ENCODE assay signal across 1 cellular context in genomic region chr12:46585854-46586621, GRCh38.
TF ChIP-seq lines count a peak whose summit lies in the region.

No MANE protein-coding gene starts in this region.

TF ChIP-seq in K562, 482 proteins besides CTCF, POLR2A, EP300 and RAD21 (continued from another document):
- TF ChIP-seq FOXO4 (CRISPR knock-in tag; IDR thresholded peaks at IDR 0.05) (no peak), FOXK1 (CRISPR knock-in tag; IDR thresholded peaks at IDR 0.05; ENCODE audit: borderline replicate concordance) (peak; percentile 98; the same call in 1 of the 2 replicates), E2F6 (IDR thresholded peaks at IDR 0.05; ENCODE audit: borderline replicate concordance in 1 of 2, extremely low read depth in 1 of 2, insufficient read depth in 1 of 2, insufficient read length in 1 of 2, low read depth in 1 of 2, low read length in 1 of 2, poor library complexity in 1 of 2, severe bottlenecking in 1 of 2) (no peak), ZNF184 (CRISPR knock-in tag; IDR thresholded peaks at IDR 0.05) (no peak), FOXJ2 (tag; IDR thresholded peaks at IDR 0.05) (peak; percentile 68; the same call in 1 of the 2 replicates), RUNX1 (IDR thresholded peaks at IDR 0.05; ENCODE audit: low read depth) (0 out of 2 replicates have a peak, but pooled peaks have one; percentile 21), CREM (IDR thresholded peaks at IDR 0.05; ENCODE audit: low read depth) (peak; percentile 54; the same call in 1 of the 2 replicates), ZNF561 (CRISPR knock-in tag; conservative IDR thresholded peaks at IDR 0.05) (no peak), BDP1 (IDR thresholded peaks at IDR 0.05; ENCODE audit: insufficient read depth, insufficient read length) (no peak), ZNF766 (CRISPR knock-in tag; conservative IDR thresholded peaks at IDR 0.05) (peak; percentile 70; the same call in 1 of the 2 replicates), RCOR1 (IDR thresholded peaks at IDR 0.05; ENCODE audit: borderline replicate concordance in 1 of 2, low read depth in 2 of 2, low read length in 2 of 2) (peak in 1 of 2 experiments; percentile 66; a peak in 2 of 4 replicates), EZH2 (IDR thresholded peaks at IDR 0.05; ENCODE audit: borderline replicate concordance, low read depth, low read length) (no peak), TEAD4 (IDR thresholded peaks at IDR 0.05; ENCODE audit: low read length) (0 out of 2 replicates have a peak, but pooled peaks have one; percentile 28), TEAD4 (CRISPR knock-in tag; IDR thresholded peaks at IDR 0.05; ENCODE audit: borderline replicate concordance) (no peak), ETV5 (CRISPR knock-in tag; IDR thresholded peaks at IDR 0.05; ENCODE audit: low read depth) (0 out of 2 replicates have a peak, but pooled peaks have one; percentile 39), TRIM24 (IDR thresholded peaks at IDR 0.05) (peak in 1 of 2 experiments; percentile 69; a peak in 2 of 4 replicates), SMAD4 (CRISPR knock-in tag; conservative IDR thresholded peaks at IDR 0.05) (peak; percentile 36; the same call in 1 of the 2 replicates), MBD2 (IDR thresholded peaks at IDR 0.05; ENCODE audit: borderline replicate concordance, low read depth) (peak; percentile 25; the same call in 1 of the 2 replicates), GABPB1 (CRISPR knock-in tag; IDR thresholded peaks at IDR 0.05) (peak; percentile 63), ESRRA (IDR thresholded peaks at IDR 0.05; ENCODE audit: borderline replicate concordance, low read depth) (0 out of 2 replicates have a peak, but pooled peaks have one; percentile 10), MEIS2 (IDR thresholded peaks at IDR 0.05; ENCODE audit: partially characterized antibody) (peak; percentile 3), MYC (IDR thresholded peaks at IDR 0.05; ENCODE audit: low read depth, low read length) (peak; percentile 50), MYC (CRISPR knock-in tag; IDR thresholded peaks at IDR 0.05; ENCODE audit: borderline replicate concordance, low read depth) (no peak), ZNF24 (IDR thresholded peaks at IDR 0.05) (0 out of 2 replicates have a peak, but pooled peaks have one; percentile 6), ELF1 (tag; IDR thresholded peaks at IDR 0.05) (peak; percentile 38; the same call in 1 of the 2 replicates), MGA (IDR thresholded peaks at IDR 0.05) (peak; percentile 39; the same call in 1 of the 2 replicates), CHD2 (IDR thresholded peaks at IDR 0.05; ENCODE audit: low read depth, low read length) (0 out of 2 replicates have a peak, but pooled peaks have one; percentile 24), ZFX (CRISPR knock-in tag; IDR thresholded peaks at IDR 0.05) (peak; percentile 93), FOXM1 (IDR thresholded peaks at IDR 0.05; ENCODE audit: low read depth) (no peak), FOXM1 (CRISPR knock-in tag; IDR thresholded peaks at IDR 0.05; ENCODE audit: low read depth) (no peak), EP400 (IDR thresholded peaks at IDR 0.05) (0 out of 2 replicates have a peak, but pooled peaks have one; percentile 20), TCF3 (CRISPR knock-in tag; IDR thresholded peaks at IDR 0.05) (peak; percentile 58), RNF2 (IDR thresholded peaks at IDR 0.05) (peak; percentile 79), ATF7 (IDR thresholded peaks at IDR 0.05) (peak; percentile 47; the same call in 1 of the 2 replicates), ZNF639 (CRISPR knock-in tag; conservative IDR thresholded peaks at IDR 0.05 in 1 of 2, IDR thresholded peaks at IDR 0.05 in 1 of 2) (peak in 1 of 2 experiments; percentile 68; a peak in 2 of 4 replicates), MTA3 (IDR thresholded peaks at IDR 0.05; ENCODE audit: borderline replicate concordance) (0 out of 2 replicates have a peak, but pooled peaks have one; percentile 54), HDGF (IDR thresholded peaks at IDR 0.05) (no peak), CREB1 (IDR thresholded peaks at IDR 0.05) (no peak), CREB1 (CRISPR knock-in tag; IDR thresholded peaks at IDR 0.05) (0 out of 2 replicates have a peak, but pooled peaks have one; percentile 30), L3MBTL2 (IDR thresholded peaks at IDR 0.05) (peak; percentile 34), ZBTB8A (IDR thresholded peaks at IDR 0.05; ENCODE audit: partially characterized antibody) (no peak), ARID1B (IDR thresholded peaks at IDR 0.05) (peak; percentile 41; the same call in 1 of the 2 replicates), LEF1 (IDR thresholded peaks at IDR 0.05) (peak; percentile 82), ZBTB26 (CRISPR knock-in tag; IDR thresholded peaks at IDR 0.05) (no peak), ZNF584 (CRISPR knock-in tag; IDR thresholded peaks at IDR 0.05; ENCODE audit: low read depth) (0 out of 2 replicates have a peak, but pooled peaks have one; percentile 30), DEAF1 (CRISPR knock-in tag; IDR thresholded peaks at IDR 0.05) (no peak), TBL1XR1 (IDR thresholded peaks at IDR 0.05; ENCODE audit: low read length in 2 of 2) (peak in 1 of 2 experiments; percentile 49; a peak in 1 of 4 replicates), NFRKB (IDR thresholded peaks at IDR 0.05; ENCODE audit: low read depth) (peak; percentile 58; the same call in 1 of the 2 replicates)
